ENCODE assay signal across 20 cellular contexts in the genomic region with DNA sequence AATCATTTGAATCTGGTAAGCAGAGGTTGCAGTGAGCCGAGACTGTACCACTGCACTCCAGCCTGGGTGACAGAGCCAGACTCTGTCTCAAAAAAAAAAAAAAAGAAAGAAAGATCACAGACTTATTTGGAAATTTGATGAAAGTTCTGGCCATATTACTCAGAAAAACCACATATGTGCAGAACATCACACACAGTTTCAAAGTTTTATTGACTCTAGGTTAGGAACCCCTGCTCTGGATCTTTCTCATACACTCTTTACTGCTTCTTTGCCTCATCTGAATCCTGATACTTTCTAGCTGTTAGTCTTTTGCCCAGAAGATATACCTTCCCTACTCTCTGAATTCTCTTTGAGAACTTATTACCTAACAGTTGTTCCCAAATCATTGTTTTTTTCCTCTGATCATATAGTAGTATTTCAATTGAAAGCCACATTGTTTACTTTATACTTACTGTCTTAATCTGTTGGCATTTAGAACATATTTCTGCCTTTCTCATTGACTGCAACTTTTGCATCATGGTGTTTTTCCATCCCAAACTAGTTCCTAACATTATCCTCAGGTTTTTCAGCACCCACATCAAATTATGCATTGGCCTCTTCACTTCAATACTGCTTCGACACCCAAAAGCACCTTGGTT.
A peak's percentile ranks its signal among the peaks of the same experiment; 100 is the strongest.
DNase-seq lines count a peak whose midpoint lies in the region; ATAC-seq and TF ChIP-seq lines count a peak whose summit lies in the region.
"Had no signal": no experiment of that assay in that cellular context is flagged by ENCODE, and none has a peak within 500 bp of the region (broad histone marks: within the 10 kb centered on the region; RNA-seq: fewer than 3 reads in every experiment).

No MANE protein-coding gene starts in this region.

- H3K9me3 Mint-ChIP-seq in activated naive CD4-positive, alpha-beta T cell treated with anti-CD3 and anti-CD28 coated beads for 36 hours: no peaks in the 10 kb centered on the region
- no peaks in the 10 kb centered on the region for H3K9me3 Mint-ChIP-seq in T-helper 2 cell treated with Interferon-gamma antibody and Interleukin-4, amounts not matched to agents 5 μg/mL and 100 μg/mL, for 36 hours
- no peaks in the 10 kb centered on the region for H3K9me3 Mint-ChIP-seq in stimulated activated memory B cell treated with anti-CD40 and anti-IgM and Interleukin-4, amounts not matched to agents 10 μg/mL and 1 μg/mL and 100 μg/mL, for 72 hours
- H3K9me3 Mint-ChIP-seq in endothelial cell (ENCODE audit: unreplicated experiment): no peaks in the 10 kb centered on the region
- H3K9me3 Mint-ChIP-seq: CD4-positive, alpha-beta T cell had no signal

- peak overlapping the region; percentile 9 for H3K27ac Mint-ChIP-seq in activated naive CD4-positive, alpha-beta T cell treated with anti-CD3 and anti-CD28 coated beads for 36 hours
- peak overlapping the region; percentile 74 for H3K27ac Mint-ChIP-seq in T-helper 2 cell treated with Interferon-gamma antibody and Interleukin-4, amounts not matched to agents 5 μg/mL and 100 μg/mL, for 36 hours
- H3K27ac Mint-ChIP-seq in stimulated activated memory B cell treated with anti-CD40 and anti-IgM and Interleukin-4, amounts not matched to agents 10 μg/mL and 1 μg/mL and 100 μg/mL, for 72 hours: peak overlapping the region; percentile 73
- H3K27ac Mint-ChIP-seq in endothelial cell (ENCODE audit: unreplicated experiment): no peak overlapping the region
- H3K27ac Mint-ChIP-seq: CD4-positive, alpha-beta T cell had no signal

- peaks cover 16% of the 10 kb centered on the region for H3K4me1 Mint-ChIP-seq in activated naive CD4-positive, alpha-beta T cell treated with anti-CD3 and anti-CD28 coated beads for 36 hours (ENCODE audit: low read depth)
- H3K4me1 Mint-ChIP-seq in T-helper 2 cell treated with Interferon-gamma antibody and Interleukin-4, amounts not matched to agents 5 μg/mL and 100 μg/mL, for 36 hours (ENCODE audit: low read depth): peaks cover 27% of the 10 kb centered on the region
- peaks cover 29% of the 10 kb centered on the region for H3K4me1 Mint-ChIP-seq in stimulated activated memory B cell treated with anti-CD40 and anti-IgM and Interleukin-4, amounts not matched to agents 10 μg/mL and 1 μg/mL and 100 μg/mL, for 72 hours
- peaks cover 6% of the 10 kb centered on the region for H3K4me1 Mint-ChIP-seq in endothelial cell (ENCODE audit: unreplicated experiment)

- H3K36me3 Mint-ChIP-seq in activated naive CD4-positive, alpha-beta T cell treated with anti-CD3 and anti-CD28 coated beads for 36 hours (ENCODE audit: low read depth): peaks cover 18% of the 10 kb centered on the region
- peaks cover 34% of the 10 kb centered on the region for H3K36me3 Mint-ChIP-seq in T-helper 2 cell treated with Interferon-gamma antibody and Interleukin-4, amounts not matched to agents 5 μg/mL and 100 μg/mL, for 36 hours (ENCODE audit: low read depth)
- H3K36me3 Mint-ChIP-seq in stimulated activated memory B cell treated with anti-CD40 and anti-IgM and Interleukin-4, amounts not matched to agents 10 μg/mL and 1 μg/mL and 100 μg/mL, for 72 hours: peaks cover 27% of the 10 kb centered on the region
- no peaks in the 10 kb centered on the region for H3K36me3 Mint-ChIP-seq in endothelial cell (ENCODE audit: low read depth, unreplicated experiment)

- TF ChIP-seq CTCF in endothelial cell (IDR thresholded peaks at IDR 0.05; ENCODE audit: unreplicated experiment): no peak

- no peak overlapping the region for H3K4me3 Mint-ChIP-seq in activated naive CD4-positive, alpha-beta T cell treated with anti-CD3 and anti-CD28 coated beads for 36 hours
- peak overlapping the region; percentile 22 for H3K4me3 Mint-ChIP-seq in T-helper 2 cell treated with Interferon-gamma antibody and Interleukin-4, amounts not matched to agents 5 μg/mL and 100 μg/mL, for 36 hours
- no peak overlapping the region for H3K4me3 Mint-ChIP-seq in stimulated activated memory B cell treated with anti-CD40 and anti-IgM and Interleukin-4, amounts not matched to agents 10 μg/mL and 1 μg/mL and 100 μg/mL, for 72 hours
- H3K4me3 Mint-ChIP-seq in endothelial cell (ENCODE audit: unreplicated experiment): no peak overlapping the region
- H3K4me3 Mint-ChIP-seq: CD4-positive, alpha-beta T cell had no signal

- intact Hi-C loops in activated naive CD4-positive, alpha-beta T cell treated with anti-CD3 and anti-CD28 coated beads for 36 hours (cut with micrococcal nuclease): loop anchor here (1.0 to 10.0 kb wide), 4 partner anchors 18 to 470 kb away; no protein-coding TSS in a partner anchor

- no peaks in the 10 kb centered on the region for H3K27me3 Mint-ChIP-seq in activated naive CD4-positive, alpha-beta T cell treated with anti-CD3 and anti-CD28 coated beads for 36 hours (ENCODE audit: low read depth)
- H3K27me3 Mint-ChIP-seq in T-helper 2 cell treated with Interferon-gamma antibody and Interleukin-4, amounts not matched to agents 5 μg/mL and 100 μg/mL, for 36 hours (ENCODE audit: low read depth): no peaks in the 10 kb centered on the region
- H3K27me3 Mint-ChIP-seq in stimulated activated memory B cell treated with anti-CD40 and anti-IgM and Interleukin-4, amounts not matched to agents 10 μg/mL and 1 μg/mL and 100 μg/mL, for 72 hours: no peaks in the 10 kb centered on the region
- H3K27me3 Mint-ChIP-seq in endothelial cell (ENCODE audit: unreplicated experiment): peaks cover 3% of the 10 kb centered on the region
- H3K27me3 Mint-ChIP-seq: CD4-positive, alpha-beta T cell had no signal

- CTCF ChIA-PET in activated naive CD4-positive, alpha-beta T cell treated with anti-CD3 and anti-CD28 coated beads for 36 hours (lab: Charles Lee): interaction anchor here (1.6 kb wide), 1 partner anchor 47 kb away, joined by 3 read pairs; no protein-coding TSS in a partner anchor

- no peak for ATAC-seq in stimulated activated memory B cell treated with anti-CD40 and anti-IgM and Interleukin-4, amounts not matched to agents 10 μg/mL and 1 μg/mL and 100 μg/mL, for 72 hours
- ATAC-seq in GM18861 (IDR thresholded peaks at IDR 0.05; ENCODE audit: unreplicated experiment): no peak
- ATAC-seq: HCT116, left ventricle myocardium superior had no signal

- peak; percentile 29 for DNase-seq in activated naive CD4-positive, alpha-beta T cell treated with anti-CD3 and anti-CD28 coated beads for 36 hours
- DNase-seq in activated naive CD4-positive, alpha-beta T cell (lab: John Stamatoyannopoulos, UW): no peak
- no peak for DNase-seq in T-helper 2 cell treated with Interferon-gamma antibody and Interleukin-4, amounts not matched to agents 5 μg/mL and 100 μg/mL, for 36 hours (ENCODE audit: low spot score)
- DNase-seq in fibroblast of peridontal ligament (ENCODE audit: extremely low read depth) (peak; percentile 54), cerebellar cortex (ENCODE audit: low spot score) (no peak), endothelial cell (ENCODE audit: low spot score) (no peak)
- DNase-seq: activated CD4-positive, CD25-positive, alpha-beta regulatory T cell; amygdala; caudate nucleus; CD4-positive, alpha-beta T cell; glutamatergic neuron; left ventricle myocardium superior; NCI-H1417; PC-9; SJCRH30; stimulated activated naive CD4-positive, alpha-beta T cell; tibial artery had no signal

Comparison
In these comparisons a context has a peak if more than half of its experiments do, and no peak if none do; other contexts are left out.
1. DNase-seq: peak in activated naive CD4-positive, alpha-beta T cell treated with anti-CD3 and anti-CD28 coated beads for 36 hours (single experiment) and fibroblast of peridontal ligament (single experiment); none in activated naive CD4-positive, alpha-beta T cell (0 of 4), T-helper 2 cell treated with Interferon-gamma antibody and Interleukin-4, amounts not matched to agents 5 μg/mL and 100 μg/mL, for 36 hours (single experiment), cerebellar cortex (single experiment) and endothelial cell (single experiment).